Comparison of ENCODE assay signal across 9 cellular contexts in the genomic region with DNA sequence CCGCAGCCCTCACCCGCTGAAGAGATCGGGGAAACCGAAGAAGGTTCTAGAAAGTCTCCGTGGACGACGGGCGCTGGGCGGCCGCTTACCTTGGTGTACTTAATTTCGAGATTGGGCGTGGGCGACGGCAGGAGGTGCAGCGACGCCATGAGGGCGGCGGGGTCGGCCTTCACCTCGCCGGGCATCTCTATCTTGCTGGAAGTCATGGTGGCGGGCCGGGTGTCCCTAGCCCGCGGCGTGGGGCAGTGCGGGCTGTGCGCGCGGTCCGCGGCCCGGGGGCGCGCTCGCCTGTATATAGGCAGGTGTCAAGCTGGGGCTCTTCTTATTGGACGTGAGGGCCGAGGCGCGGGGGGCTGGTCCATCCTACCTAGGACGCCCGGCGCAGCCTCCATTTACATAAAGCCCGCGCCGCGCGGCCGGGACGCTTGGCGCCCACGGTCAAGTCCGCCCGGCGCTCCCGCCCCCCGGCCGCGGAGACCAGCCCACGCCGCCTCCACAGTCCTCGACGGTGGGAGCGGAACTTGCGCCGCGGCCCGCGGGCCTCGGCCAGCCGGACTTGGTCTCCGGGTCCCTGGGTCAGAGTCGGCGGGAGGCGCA. TPM values are rescaled to one million over a fixed set of nuclear protein-coding genes. Genes with fewer than 3 reads are reported as not detected.
A peak's percentile ranks its signal among the peaks of the same experiment; 100 is the strongest.
DNase-seq lines count a peak whose midpoint lies in the region; ATAC-seq, FAIRE-seq and TF ChIP-seq lines count a peak whose summit lies in the region.
"Had no signal": no experiment of that assay in that cellular context is flagged by ENCODE, and none has a peak within 500 bp of the region (broad histone marks: within the 10 kb centered on the region; RNA-seq: fewer than 3 reads in every experiment).

TSS of gene ALDH1A2 (minus strand) at position 267 of the 597 bp plus-strand sequence. CDS start at position 206, 61 bp downstream.

- H3F3A ChIP-seq in MM.1S (ENCODE audit: insufficient read depth, low read length) = no peaks in the 10 kb centered on the region

- no peak for TF ChIP-seq CTCF in MM.1S (IDR thresholded peaks at IDR 0.05; ENCODE audit: low read length)
- TF ChIP-seq CTCF in astrocyte (IDR thresholded peaks at IDR 0.05; ENCODE audit: insufficient read depth, low read depth, low read length) = no peak

- H3K27me3 ChIP-seq in MM.1S (replicated peaks; ENCODE audit: insufficient read depth, low read length) = 0 out of 2 replicates have a peak, but pooled peaks cover 5% of the 10 kb centered on the region
- H3K27me3 ChIP-seq in astrocyte (ENCODE audit: insufficient read depth, low read length) = peaks cover 69% of the 10 kb centered on the region
- H3K27me3 ChIP-seq in skeletal muscle satellite cell (ENCODE audit: control insufficient read depth, insufficient read depth, low read length) = peaks cover 64% of the 10 kb centered on the region

- no peak for ATAC-seq in HG02623 (IDR thresholded peaks at IDR 0.05; ENCODE audit: unreplicated experiment)
- no peak for ATAC-seq in GM18858 (IDR thresholded peaks at IDR 0.05; ENCODE audit: unreplicated experiment)
- ATAC-seq in GM18511 (IDR thresholded peaks at IDR 0.05; ENCODE audit: unreplicated experiment) = no peak

- H3K27ac ChIP-seq in MM.1S (ENCODE audit: low read length) = no peak within 1 kb of the TSS
- H3K27ac ChIP-seq in astrocyte (ENCODE audit: low read depth, low read length) = no peak within 1 kb of the TSS

- H2AFZ ChIP-seq in MM.1S (ENCODE audit: low read length) = peak within 1 kb of the TSS; percentile 83
- H2AFZ ChIP-seq in astrocyte (ENCODE audit: low read depth, low read length) = peak within 1 kb of the TSS; percentile 79

- no peaks in the 10 kb centered on the region for H3K9me2 ChIP-seq in MM.1S (replicated peaks; ENCODE audit: insufficient read depth, low read length)

- H3K4me2 ChIP-seq in MM.1S (ENCODE audit: low read depth, low read length) (peak within 1 kb of the TSS; percentile 83), astrocyte (ENCODE audit: low read length) (peak within 1 kb of the TSS; percentile 82), skeletal muscle satellite cell (ENCODE audit: low read length) (peak within 1 kb of the TSS; percentile 92)

- H3K4me3 Mint-ChIP-seq in astrocyte (ENCODE audit: unreplicated experiment) = peak within 1 kb of the TSS; percentile 64

- H3K9ac ChIP-seq in MM.1S (ENCODE audit: low read length) = no peak within 1 kb of the TSS
- no peak within 1 kb of the TSS for H3K9ac ChIP-seq in astrocyte (ENCODE audit: low read length)
- H3K9ac ChIP-seq in skeletal muscle satellite cell (ENCODE audit: low read depth, low read length) = peak within 1 kb of the TSS; percentile 52

- DNase-seq in MM.1S (no peak), astrocyte (ENCODE audit: low read depth) (no peak), iPS-NIHi7 (ENCODE audit: extremely low spot score) (peak; percentile 28), NCI-H1048 (lab: John Stamatoyannopoulos, UW) (no peak)

- no peak for FAIRE-seq in astrocyte (lab: Jason Lieb, UNC)
- FAIRE-seq: islet of Langerhans had no signal

- peaks cover 2% of the 10 kb centered on the region for H3K9me3 Mint-ChIP-seq in astrocyte (ENCODE audit: unreplicated experiment)

- no peaks in the 10 kb centered on the region for H3K36me3 Mint-ChIP-seq in astrocyte (ENCODE audit: low read depth, unreplicated experiment)

- no peaks in the 10 kb centered on the region for H3K9me3 ChIP-seq in MM.1S (replicated peaks; ENCODE audit: insufficient read depth, low read length)
- no peaks in the 10 kb centered on the region for H3K9me3 ChIP-seq in astrocyte (ENCODE audit: insufficient read depth, low read depth, low read length)
- no peaks in the 10 kb centered on the region for H3K9me3 ChIP-seq in skeletal muscle satellite cell (replicated peaks; ENCODE audit: low read length)

- no peaks in the 10 kb centered on the region for H4K20me1 ChIP-seq in MM.1S (ENCODE audit: insufficient read depth, low read length)
- no peaks in the 10 kb centered on the region for H4K20me1 ChIP-seq in astrocyte (ENCODE audit: insufficient read depth, low read length)

- no peak within 1 kb of the TSS for H3K27ac Mint-ChIP-seq in astrocyte (ENCODE audit: unreplicated experiment)

- H3K79me2 ChIP-seq in MM.1S (ENCODE audit: low read length) (no peaks in the 10 kb centered on the region), astrocyte (ENCODE audit: insufficient read depth, low read length) (no peaks in the 10 kb centered on the region)

- H3K4me1 Mint-ChIP-seq in astrocyte (ENCODE audit: low read depth, unreplicated experiment) = no peaks in the 10 kb centered on the region

- H3K4me3 ChIP-seq in MM.1S (ENCODE audit: low read length) = peak within 1 kb of the TSS; percentile 44
- no peak within 1 kb of the TSS for H3K4me3 ChIP-seq in astrocyte (ENCODE audit: insufficient read depth, low read depth, low read length)
- peak within 1 kb of the TSS; percentile 68 for H3K4me3 ChIP-seq in skeletal muscle satellite cell (ENCODE audit: low read length)

- peaks cover 59% of the 10 kb centered on the region for H3K27me3 Mint-ChIP-seq in astrocyte (ENCODE audit: low read depth, unreplicated experiment)

- H3K36me3 ChIP-seq in MM.1S (replicated peaks; ENCODE audit: insufficient read depth, low read length) (no peaks in the 10 kb centered on the region), astrocyte (ENCODE audit: insufficient read depth, low read length) (no peaks in the 10 kb centered on the region), skeletal muscle satellite cell (ENCODE audit: insufficient read depth, low read length) (no peaks in the 10 kb centered on the region)

- H3K4me1 ChIP-seq in MM.1S (ENCODE audit: low read length) (no peaks in the 10 kb centered on the region), astrocyte (ENCODE audit: insufficient read depth, low read length) (no peaks in the 10 kb centered on the region), skeletal muscle satellite cell (ENCODE audit: control insufficient read depth, insufficient read depth, low read length) (peaks cover 13% of the 10 kb centered on the region)

RNA-seq across cellular contexts. Expression of gene ALDH1A2, which starts in this region (rescaled TPM):
- 0.98 and 1.7 TPM in 2 replicates for total RNA-seq in astrocyte
- 3.8 and 9.2 TPM in 2 replicates for total RNA-seq in skeletal muscle satellite cell (2012; rRNA removed)
